ENCODE assay signal across 14 cellular contexts in the genomic region with DNA sequence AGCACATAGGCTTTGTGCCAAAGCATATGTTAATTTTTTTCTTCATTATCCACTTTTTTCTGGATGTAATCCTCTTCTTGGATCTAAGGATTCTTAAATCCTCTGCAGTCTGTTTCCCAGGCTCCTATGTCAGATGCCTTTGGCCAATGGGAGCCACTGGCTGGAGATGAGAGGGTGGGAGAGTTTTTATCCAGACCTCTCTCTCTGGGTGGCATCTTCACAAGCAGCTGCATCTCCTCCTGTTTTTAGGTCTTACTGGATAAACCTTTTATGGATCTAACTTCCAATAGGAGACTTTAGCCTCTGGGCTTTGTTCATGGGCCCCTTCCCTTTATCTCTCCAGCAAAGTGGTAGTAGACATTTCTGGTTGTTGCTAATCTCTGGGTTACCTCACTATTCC. TPM values are rescaled to one million over a fixed set of nuclear protein-coding genes. Genes with fewer than 3 reads are reported as not detected.
DNase-seq lines count a peak whose midpoint lies in the region; ATAC-seq and TF ChIP-seq lines count a peak whose summit lies in the region.
"Had no signal": no experiment of that assay in that cellular context is flagged by ENCODE, and none has a peak within 500 bp of the region (broad histone marks: within the 10 kb centered on the region; RNA-seq: fewer than 3 reads in every experiment).

No MANE protein-coding gene starts in this region.

- H3K27ac Mint-ChIP-seq in WTC11: no peak overlapping the region
- H3K27ac Mint-ChIP-seq: CD4-positive, alpha-beta T cell had no signal

- no peak for TF ChIP-seq POLR2A in GM18505 (IDR thresholded peaks at IDR 0.05; ENCODE audit: borderline replicate concordance, extremely low read depth, insufficient read depth, insufficient read length)

- no peaks in the 10 kb centered on the region for H3K4me1 Mint-ChIP-seq in WTC11

- H3K27me3 Mint-ChIP-seq in WTC11 (ENCODE audit: low read depth): no peaks in the 10 kb centered on the region
- H3K27me3 Mint-ChIP-seq: CD4-positive, alpha-beta T cell had no signal

- POLR2A ChIA-PET in WTC11 (lab: Charles Lee): no interaction called here

- DNase-seq in ELF-1 (ENCODE audit: low read depth, low spot score) (peak; percentile 26), NCI-H69 (lab: John Stamatoyannopoulos, UW) (peak; percentile 26), WTC11 (ENCODE audit: low spot score) (no peak), islet precursor cell (peak; percentile 54), activated gamma-delta T cell treated with Interleukin-2 at 50 U/mL for 16 hours (no peak), RPMI8226 (no peak)
- DNase-seq: AML-193; Caco-2; CD4-positive, alpha-beta T cell; GDM1 had no signal

- CTCF ChIA-PET in WTC11 (lab: Charles Lee): no interaction called here

- H3K9me3 Mint-ChIP-seq in WTC11: no peaks in the 10 kb centered on the region

- no peak overlapping the region for H3K4me3 Mint-ChIP-seq in WTC11
- H3K4me3 Mint-ChIP-seq: CD4-positive, alpha-beta T cell had no signal

- ATAC-seq in WTC11: peak; percentile 66
- ATAC-seq in GM18505 (IDR thresholded peaks at IDR 0.05; ENCODE audit: unreplicated experiment): no peak
- no peak for ATAC-seq in HG02973 (IDR thresholded peaks at IDR 0.05; ENCODE audit: unreplicated experiment)
- ATAC-seq: A549 had no signal

- no peaks in the 10 kb centered on the region for H3K36me3 Mint-ChIP-seq in WTC11

- TF ChIP-seq CTCF in WTC11 (IDR thresholded peaks at IDR 0.05): no peak

TF ChIP-seq in WTC11, 78 proteins besides CTCF, POLR2A, EP300 and RAD21:
- TF ChIP-seq ESRRA (CRISPR knock-in tag; IDR thresholded peaks at IDR 0.05; ENCODE audit: borderline replicate concordance) (no peak), SMAD4 (CRISPR knock-in tag; IDR thresholded peaks at IDR 0.05) (no peak), ZMAT4 (CRISPR knock-in tag; IDR thresholded peaks at IDR 0.05) (no peak), TP53 (CRISPR knock-in tag; IDR thresholded peaks at IDR 0.05) (no peak), RELA (CRISPR knock-in tag; IDR thresholded peaks at IDR 0.05; ENCODE audit: borderline replicate concordance) (no peak), NR3C1 (CRISPR knock-in tag; conservative IDR thresholded peaks at IDR 0.05; ENCODE audit: low read depth) (no peak), ZNF317 (CRISPR knock-in tag; IDR thresholded peaks at IDR 0.05; ENCODE audit: borderline replicate concordance, low read depth) (no peak), NFYB (CRISPR knock-in tag; conservative IDR thresholded peaks at IDR 0.05; ENCODE audit: low read depth) (no peak)

RNA-seq across cellular contexts. Expression of gene MPPED2, which starts 22.4 kb away (rescaled TPM):
- total RNA-seq in WTC11 (2021): 2.4 to 4.0 TPM (median 2.6 TPM) in 3 replicates
- total RNA-seq: Caco-2, HT1080 had no signal

Comparison
In these comparisons a context has a peak if more than half of its experiments do, and no peak if none do; other contexts are left out.
1. DNase-seq: peak in ELF-1 (single experiment), NCI-H69 (single experiment) and islet precursor cell (single experiment); none in WTC11 (single experiment), activated gamma-delta T cell treated with Interleukin-2 at 50 U/mL for 16 hours (single experiment) and RPMI8226 (single experiment).